In the genomic region with DNA sequence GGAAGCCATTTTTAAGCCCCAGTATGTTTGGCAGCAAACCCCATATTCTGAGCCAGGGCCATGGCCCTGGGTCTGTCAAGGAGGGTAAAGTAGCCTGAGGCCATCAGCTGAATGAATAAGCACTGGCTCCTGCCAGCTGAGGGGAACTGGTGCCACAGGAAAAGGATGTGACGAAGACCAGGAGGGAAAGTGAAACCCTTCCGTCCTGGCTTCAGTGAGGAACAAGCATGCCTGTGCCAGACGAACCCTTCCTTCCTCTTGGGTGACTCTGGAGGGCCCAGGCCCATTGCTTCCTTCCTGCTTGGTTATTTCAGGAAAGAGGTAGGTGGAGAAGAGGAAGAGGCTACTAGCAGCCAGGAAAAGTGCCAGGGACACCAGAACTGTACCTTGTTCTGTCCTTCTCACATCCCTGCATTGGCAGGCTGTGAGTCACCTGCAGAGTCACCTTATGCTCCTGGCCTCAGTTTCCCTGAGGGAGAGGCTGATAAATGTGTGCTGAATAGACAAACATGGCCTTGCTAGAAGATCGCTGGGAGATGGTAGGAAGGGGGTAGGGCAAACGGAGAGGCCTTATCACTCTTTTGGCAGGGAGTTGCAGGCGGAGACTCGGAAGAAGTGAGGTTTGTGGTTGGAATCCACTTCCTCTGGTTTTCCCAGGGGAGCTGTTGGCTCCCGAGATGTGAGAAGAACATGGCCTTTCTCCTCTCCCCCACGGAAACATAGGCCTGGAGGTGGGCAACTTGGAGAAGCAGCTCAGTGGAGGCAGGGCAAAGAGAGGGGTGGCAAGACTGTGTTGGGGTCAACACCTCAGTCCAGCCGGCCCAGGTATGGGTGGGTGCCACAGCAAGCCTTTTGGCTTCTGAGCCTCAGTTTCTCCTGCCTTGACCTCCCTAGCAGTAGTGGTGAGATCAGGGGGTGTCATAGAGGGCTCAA, we compare ENCODE assay signal across 8 cellular contexts. TPM values are rescaled to one million over a fixed set of nuclear protein-coding genes. Genes with fewer than 3 reads are reported as not detected.
DNase-seq lines count a peak whose midpoint lies in the region; ATAC-seq and TF ChIP-seq lines count a peak whose summit lies in the region.

No MANE protein-coding gene starts in this region.

- TF ChIP-seq CTCF in brain (conservative IDR thresholded peaks at IDR 0.05): no peak

- peaks cover 12% of the 10 kb centered on the region for H3K36me3 Mint-ChIP-seq in brain

- H3K4me3 ChIP-seq in H7 (ENCODE audit: insufficient read depth, low read depth, low read length): no peak overlapping the region

- peak; percentile 96 for DNase-seq in A172 (ENCODE audit: low spot score)
- DNase-seq in HS-27A (ENCODE audit: low read depth): peak; percentile 73
- peak; percentile 94 for DNase-seq in UCSD-AML1 (lab: John Stamatoyannopoulos, UW; ENCODE audit: unreplicated experiment)
- peak; percentile 65 for DNase-seq in left lobe of liver (ENCODE audit: low spot score)
- DNase-seq in stimulated activated CD4-positive, alpha-beta T cell treated with anti-CD3 and anti-CD28 coated beads, Interleukin-4, amount 100 ng/mL, for 24 hours: peak; percentile 65
- no peak for DNase-seq in H7

- peaks cover 54% of the 10 kb centered on the region for H3K4me1 Mint-ChIP-seq in brain

- H3K27me3 ChIP-seq in H7 (ENCODE audit: control insufficient read depth, insufficient read depth, low read length): no peaks in the 10 kb centered on the region

- H3K27me3 Mint-ChIP-seq in brain: no peaks in the 10 kb centered on the region

- peak; percentile 53 for ATAC-seq in GM19035 (IDR thresholded peaks at IDR 0.05; ENCODE audit: unreplicated experiment)
- peak; percentile 52 for ATAC-seq in left lobe of liver

- peak overlapping the region in 1 of 5 experiments; percentile 66 for H3K4me3 Mint-ChIP-seq in brain

- no peaks in the 10 kb centered on the region for H3K9me3 Mint-ChIP-seq in brain

- H3K27ac Mint-ChIP-seq in brain: peak overlapping the region in 4 of 5 experiments; percentile 6 to 95 (median 90)

- H3K36me3 ChIP-seq in H7 (replicated peaks; ENCODE audit: control insufficient read depth, insufficient read depth, low read length): peaks cover 6% of the 10 kb centered on the region

RNA-seq across cellular contexts. Expression of a gene that starts 37.4 kb away (rescaled TPM):
- total RNA-seq in A172 (2014; rRNA removed; shearing (Covaris generic)): not detected in 2 replicates
- polyA plus RNA-seq in brain (ENCODE audit: insufficient read depth, low read depth, low replicate concordance): 6.3 TPM
- not detected for total RNA-seq in left lobe of liver
- total RNA-seq in H7 (2014; rRNA removed; shearing (Covaris generic)): 0.21 TPM in 1 of 2 replicates, not detected in the other

RNA-seq across cellular contexts. Expression of a gene that starts 47.5 kb away (rescaled TPM):
- total RNA-seq in A172 (2014; rRNA removed; shearing (Covaris generic)): 202 and 212 TPM in 2 replicates
- polyA plus RNA-seq in brain (ENCODE audit: insufficient read depth, low read depth, low replicate concordance): 184 TPM
- total RNA-seq in left lobe of liver: 35.0 TPM
- total RNA-seq in H7 (2014; rRNA removed; shearing (Covaris generic)): 38.5 and 53.6 TPM in 2 replicates
